Comparison of ENCODE assay signal across 8 cellular contexts in the genomic region with DNA sequence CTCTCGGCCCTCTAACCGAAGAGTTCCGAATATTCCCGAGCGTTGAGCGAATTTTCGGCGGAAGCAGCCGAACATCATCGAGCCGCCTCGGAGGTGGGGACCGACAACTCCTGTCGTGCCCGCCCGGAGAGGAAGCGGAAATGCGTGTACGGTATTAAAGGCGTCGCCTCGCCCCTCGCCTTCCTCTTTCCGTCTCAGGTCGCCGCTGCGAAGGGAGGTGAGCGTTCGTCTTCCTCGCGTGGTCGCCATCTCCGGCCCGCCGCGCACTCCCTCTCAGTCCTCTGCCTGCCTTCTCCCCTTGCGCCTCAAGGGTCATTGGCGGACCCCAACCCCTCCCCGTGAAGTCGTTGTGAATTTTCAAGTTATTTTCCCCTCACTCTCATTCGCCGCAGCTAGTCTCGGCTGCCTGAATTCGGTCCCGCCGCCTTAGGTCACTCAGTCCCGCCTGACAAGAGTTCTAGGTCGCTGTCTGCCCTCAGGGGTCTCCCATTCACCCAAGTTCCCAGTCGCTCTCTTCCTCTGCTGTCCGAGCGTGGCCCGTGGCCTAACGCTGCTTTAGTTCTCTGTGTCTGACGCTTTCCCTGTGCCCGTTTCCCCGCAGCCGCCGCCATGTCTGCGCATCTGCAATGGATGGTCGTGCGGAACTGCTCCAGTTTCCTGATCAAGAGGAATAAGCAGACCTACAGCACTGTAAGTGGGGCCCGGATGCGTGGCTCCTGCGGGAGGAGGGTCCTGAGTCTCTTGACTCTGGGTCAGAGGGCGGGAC. TPM values are rescaled to one million over a fixed set of nuclear protein-coding genes. Genes with fewer than 3 reads are reported as not detected.
DNase-seq lines count a peak whose midpoint lies in the region; ATAC-seq and TF ChIP-seq lines count a peak whose summit lies in the region.

A gene (plus strand): TSS at position 184 of the 766 bp plus-strand sequence. CDS start 426 bp downstream, at position 610.

- intact Hi-C loops in lower leg skin (cut with DNase I; ENCODE audit: low total_unique reads): no loop called here

- H3K4me2 ChIP-seq in BLaER1 treated with 17β-estradiol and CSF1 and Interleukin-3, amounts not matched to agents 10 nM and 100 nM: peak within 1 kb of the TSS; percentile 97 to 100 (median 100)

- DNase-seq in NCI-H82 treated with DMSO at 0.1 percent for 48 hours (lab: John Stamatoyannopoulos, UW; ENCODE audit: unreplicated experiment) (peak; percentile 92), ecto neural progenitor cell (ENCODE audit: low spot score) (peak; percentile 99), lower leg skin (ENCODE audit: low spot score in 2 of 2) (peak; percentile 99 to 100)
- DNase-seq in activated CD4-positive, alpha-beta memory T cell treated with anti-CD3 and anti-CD28 coated beads, Interleukin-2, amount 10 ng/mL, durations not matched to agents 7 days and 5 days: peak; percentile 99
- DNase-seq in stimulated activated CD4-positive, alpha-beta T cell treated with anti-CD3 and anti-CD28 coated beads, TNF-alpha, amount 100 ng/mL, for 1 hour (ENCODE audit: low read depth in 3 of 3, low spot score in 1 of 3): peak; percentile 95 to 97 (median 95)

- peak within 1 kb of the TSS; percentile 98 for H3K27ac Mint-ChIP-seq in activated CD4-positive, alpha-beta memory T cell treated with anti-CD3 and anti-CD28 coated beads, Interleukin-2, amount 10 ng/mL, durations not matched to agents 7 days and 5 days

- H3K4me3 Mint-ChIP-seq in activated CD4-positive, alpha-beta memory T cell treated with anti-CD3 and anti-CD28 coated beads, Interleukin-2, amount 10 ng/mL, durations not matched to agents 7 days and 5 days: peak within 1 kb of the TSS; percentile 100

- H3K4me3 ChIP-seq in BLaER1 treated with 17β-estradiol and CSF1 and Interleukin-3, amounts not matched to agents 10 nM and 100 nM: peak within 1 kb of the TSS; percentile 81 to 99 (median 94)
- H3K4me3 ChIP-seq in lower leg skin (ENCODE audit: low read depth, poor library complexity, severe bottlenecking): peak within 1 kb of the TSS; percentile 77

- no peak for TF ChIP-seq CTCF in lower leg skin (IDR thresholded peaks at IDR 0.05)

- TF ChIP-seq POLR2A in lower leg skin (IDR thresholded peaks at IDR 0.05): peak in 1 of 2 donors; percentile 93

- CTCF ChIA-PET in activated CD4-positive, alpha-beta memory T cell treated with anti-CD3 and anti-CD28 coated beads, Interleukin-2, amount 10 ng/mL, durations not matched to agents 7 days and 5 days (lab: Charles Lee): no interaction called here

- peak within 1 kb of the TSS; percentile 90 to 99 (median 96) for H3K9ac ChIP-seq in BLaER1 treated with 17β-estradiol and CSF1 and Interleukin-3, amounts not matched to agents 10 nM and 100 nM

- no peaks in the 10 kb centered on the region for H3K9me3 ChIP-seq in BLaER1 treated with 17β-estradiol and CSF1 and Interleukin-3, amounts not matched to agents 10 nM and 100 nM (replicated peaks in 1 of 11)

- ATAC-seq in GM19324 (IDR thresholded peaks at IDR 0.05; ENCODE audit: low FRiP score, unreplicated experiment) (peak; percentile 76), HG03469 (IDR thresholded peaks at IDR 0.05; ENCODE audit: unreplicated experiment) (peak; percentile 53)

- POLR2A ChIA-PET in activated CD4-positive, alpha-beta memory T cell treated with anti-CD3 and anti-CD28 coated beads, Interleukin-2, amount 10 ng/mL, durations not matched to agents 7 days and 5 days (lab: Charles Lee): interaction anchor here (1.1 to 10.0 kb wide), 7 partner anchors 16 to 133 kb away, joined by 3 to 224 read pairs (median 4); a partner anchor contains a TSS

- H3K36me3 Mint-ChIP-seq in activated CD4-positive, alpha-beta memory T cell treated with anti-CD3 and anti-CD28 coated beads, Interleukin-2, amount 10 ng/mL, durations not matched to agents 7 days and 5 days (ENCODE audit: low read depth): peaks cover 63% of the 10 kb centered on the region

- H4K20me1 ChIP-seq in BLaER1 treated with 17β-estradiol and CSF1 and Interleukin-3, amounts not matched to agents 10 nM and 100 nM: peaks cover 50 to 52% (median 51%) of the 10 kb centered on the region in 11 experiments

- no peaks in the 10 kb centered on the region for H3K27me3 ChIP-seq in BLaER1 treated with 17β-estradiol and CSF1 and Interleukin-3, amounts not matched to agents 10 nM and 100 nM

- H3K4me1 Mint-ChIP-seq in activated CD4-positive, alpha-beta memory T cell treated with anti-CD3 and anti-CD28 coated beads, Interleukin-2, amount 10 ng/mL, durations not matched to agents 7 days and 5 days: peaks cover 73% of the 10 kb centered on the region

- H3K4me1 ChIP-seq in BLaER1 treated with 17β-estradiol and CSF1 and Interleukin-3, amounts not matched to agents 10 nM and 100 nM: peaks cover 59 to 74% (median 67%) of the 10 kb centered on the region in 10 experiments

- peak within 1 kb of the TSS; percentile 85 to 95 (median 92) for H3K27ac ChIP-seq in BLaER1 treated with 17β-estradiol and CSF1 and Interleukin-3, amounts not matched to agents 10 nM and 100 nM

- no peaks in the 10 kb centered on the region for H3K27me3 Mint-ChIP-seq in activated CD4-positive, alpha-beta memory T cell treated with anti-CD3 and anti-CD28 coated beads, Interleukin-2, amount 10 ng/mL, durations not matched to agents 7 days and 5 days

- H3K9me3 Mint-ChIP-seq in activated CD4-positive, alpha-beta memory T cell treated with anti-CD3 and anti-CD28 coated beads, Interleukin-2, amount 10 ng/mL, durations not matched to agents 7 days and 5 days: no peaks in the 10 kb centered on the region

- peaks cover 45 to 49% (median 47%) of the 10 kb centered on the region in 11 experiments for H3K36me3 ChIP-seq in BLaER1 treated with 17β-estradiol and CSF1 and Interleukin-3, amounts not matched to agents 10 nM and 100 nM

- WGBS in lower leg skin, 2 donors: 0% methylated on average over 60 to 63 of the region's 65 CpGs

RNA-seq across cellular contexts. Expression of the gene that starts here (rescaled TPM):
- 1,000 to 10,000 TPM; 3,004 to 3,026 TPM for total RNA-seq in activated CD4-positive, alpha-beta memory T cell treated with anti-CD3 and anti-CD28 coated beads, Interleukin-2, amount 10 ng/mL, durations not matched to agents 7 days and 5 days
- 100 to 1,000 TPM; 466 to 875 (median 590) TPM for total RNA-seq in lower leg skin

Comparison
In these comparisons a context has a peak if more than half of its experiments do, and no peak if none do; other contexts are left out.
1. Peak in every context shown above with its lines: DNase-seq, ATAC-seq, H3K4me3 ChIP-seq and H3K27ac ChIP-seq.